ENCODE assay signal across 20 cellular contexts in genomic region chr1:191579019-191579418, GRCh38.
"Had no signal": no experiment of that assay in that cellular context is flagged by ENCODE, and none has a peak within 500 bp of the region (broad histone marks: within the 10 kb centered on the region; RNA-seq: fewer than 3 reads in every experiment).

No MANE protein-coding gene starts in this region.

- DNase-seq: activated CD4-positive, alpha-beta T cell treated with anti-CD3 and anti-CD28 coated beads for 1 hour; activated CD4-positive, alpha-beta T cell treated with anti-CD3 and anti-CD28 coated beads, Interleukin-2, amount 50 U/mL, for 4 hours; activated naive CD4-positive, alpha-beta T cell treated with Interleukin-2 at 50 U/mL for 16 hours; activated naive CD8-positive, alpha-beta T cell treated with anti-CD3 and anti-CD28 coated beads, Interleukin-2, amount 50 U/mL, for 24 hours; effector CD4-positive, alpha-beta T cell; esophagus squamous epithelium; gastrocnemius medialis; naive B cell; pancreas; T-cell; T1000 had no signal

- FAIRE-seq: astrocyte, colon, endothelial cell of umbilical vein, islet of Langerhans, pancreas, urothelium cell line had no signal

- H3K27me3 ChIP-seq: cardiac muscle cell, esophagus squamous epithelium, gastrocnemius medialis, neural progenitor cell, pancreas had no signal

- H3K4me2 ChIP-seq: neural progenitor cell had no signal

- H3K36me3 ChIP-seq: cardiac muscle cell, esophagus squamous epithelium, gastrocnemius medialis, neural progenitor cell, pancreas had no signal

- H3K4me3 ChIP-seq: cardiac muscle cell, esophagus squamous epithelium, gastrocnemius medialis, neural progenitor cell, pancreas had no signal

- H2AFZ ChIP-seq: neural progenitor cell had no signal

- ATAC-seq: activated naive CD8-positive, alpha-beta T cell treated with anti-CD3 and anti-CD28 coated beads, Interleukin-2, amount 50 U/mL, for 24 hours; activated T-helper 17 cell treated with anti-CD3 and anti-CD28 coated beads, Interleukin-2, amount 50 U/mL, for 72 hours; gastrocnemius medialis; pancreas; stimulated activated effector memory CD8-positive, alpha-beta T cell treated with anti-CD3 and anti-CD28 coated beads, Interleukin-12 subunit alpha, Interleukin-12 subunit beta, amount 100 ng/mL, for 72 hours; T-cell had no signal

- H3K4me1 ChIP-seq: esophagus squamous epithelium, gastrocnemius medialis, neural progenitor cell, pancreas had no signal

- H3K9ac ChIP-seq: neural progenitor cell had no signal

- H3K9me3 ChIP-seq: esophagus squamous epithelium, gastrocnemius medialis, pancreas had no signal

- H3K27ac ChIP-seq: cardiac muscle cell, esophagus squamous epithelium, gastrocnemius medialis, neural progenitor cell, pancreas had no signal
